1 cellular context compared by ENCODE assay signal in genomic region chr19:18280247-18281081, GRCh38.
TF ChIP-seq lines count a peak whose summit lies in the region.

No MANE protein-coding gene starts in this region.

TF ChIP-seq in HepG2, 621 proteins besides CTCF, POLR2A, EP300 and RAD21 (continued from another document and continues in another):
- TF ChIP-seq, protein P1, sequence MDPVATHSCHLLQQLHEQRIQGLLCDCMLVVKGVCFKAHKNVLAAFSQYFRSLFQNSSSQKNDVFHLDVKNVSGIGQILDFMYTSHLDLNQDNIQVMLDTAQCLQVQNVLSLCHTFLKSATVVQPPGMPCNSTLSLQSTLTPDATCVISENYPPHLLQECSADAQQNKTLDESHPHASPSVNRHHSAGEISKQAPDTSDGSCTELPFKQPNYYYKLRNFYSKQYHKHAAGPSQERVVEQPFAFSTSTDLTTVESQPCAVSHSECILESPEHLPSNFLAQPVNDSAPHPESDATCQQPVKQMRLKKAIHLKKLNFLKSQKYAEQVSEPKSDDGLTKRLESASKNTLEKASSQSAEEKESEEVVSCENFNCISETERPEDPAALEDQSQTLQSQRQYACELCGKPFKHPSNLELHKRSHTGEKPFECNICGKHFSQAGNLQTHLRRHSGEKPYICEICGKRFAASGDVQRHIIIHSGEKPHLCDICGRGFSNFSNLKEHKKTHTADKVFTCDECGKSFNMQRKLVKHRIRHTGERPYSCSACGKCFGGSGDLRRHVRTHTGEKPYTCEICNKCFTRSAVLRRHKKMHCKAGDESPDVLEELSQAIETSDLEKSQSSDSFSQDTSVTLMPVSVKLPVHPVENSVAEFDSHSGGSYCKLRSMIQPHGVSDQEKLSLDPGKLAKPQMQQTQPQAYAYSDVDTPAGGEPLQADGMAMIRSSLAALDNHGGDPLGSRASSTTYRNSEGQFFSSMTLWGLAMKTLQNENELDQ (CRISPR knock-in tag; IDR thresholded peaks at IDR 0.05; ENCODE audit: borderline replicate concordance), result 0 out of 2 replicates have a peak, but pooled peaks have one; percentile 37
- TF ChIP-seq NFKB2 (CRISPR knock-in tag; IDR thresholded peaks at IDR 0.05; ENCODE audit: borderline replicate concordance) (peak; percentile 86; the same call in 1 of the 2 replicates), ZNF543 (CRISPR knock-in tag; IDR thresholded peaks at IDR 0.05) (no peak), IRF9 (CRISPR knock-in tag; IDR thresholded peaks at IDR 0.05; ENCODE audit: borderline replicate concordance) (peak; percentile 23; the same call in 1 of the 2 replicates), MBNL3 (CRISPR knock-in tag; conservative IDR thresholded peaks at IDR 0.05) (no peak), SRF (IDR thresholded peaks at IDR 0.05; ENCODE audit: low read depth, low read length) (no peak), DMTF1 (CRISPR knock-in tag; IDR thresholded peaks at IDR 0.05) (no peak), ZFP82 (CRISPR knock-in tag; IDR thresholded peaks at IDR 0.05; ENCODE audit: borderline replicate concordance) (no peak), ZNF639 (CRISPR knock-in tag; conservative IDR thresholded peaks at IDR 0.05) (0 out of 2 replicates have a peak, but pooled peaks have one; percentile 32), PBX3 (CRISPR knock-in tag; IDR thresholded peaks at IDR 0.05; ENCODE audit: borderline replicate concordance) (peak; percentile 29; the same call in 1 of the 2 replicates), BRCA1 (CRISPR knock-in tag; IDR thresholded peaks at IDR 0.05) (no peak), ZNF776 (CRISPR knock-in tag; IDR thresholded peaks at IDR 0.05) (no peak), KLF12 (CRISPR knock-in tag; IDR thresholded peaks at IDR 0.05; ENCODE audit: borderline replicate concordance) (peak; percentile 63), ELF3 (CRISPR knock-in tag; IDR thresholded peaks at IDR 0.05) (peak; percentile 16; the same call in 1 of the 2 replicates), PHF21A (CRISPR knock-in tag; IDR thresholded peaks at IDR 0.05) (no peak), ZNF318 (CRISPR knock-in tag; IDR thresholded peaks at IDR 0.05) (0 out of 2 replicates have a peak, but pooled peaks have one; percentile 45)
- TF ChIP-seq, protein P2, sequence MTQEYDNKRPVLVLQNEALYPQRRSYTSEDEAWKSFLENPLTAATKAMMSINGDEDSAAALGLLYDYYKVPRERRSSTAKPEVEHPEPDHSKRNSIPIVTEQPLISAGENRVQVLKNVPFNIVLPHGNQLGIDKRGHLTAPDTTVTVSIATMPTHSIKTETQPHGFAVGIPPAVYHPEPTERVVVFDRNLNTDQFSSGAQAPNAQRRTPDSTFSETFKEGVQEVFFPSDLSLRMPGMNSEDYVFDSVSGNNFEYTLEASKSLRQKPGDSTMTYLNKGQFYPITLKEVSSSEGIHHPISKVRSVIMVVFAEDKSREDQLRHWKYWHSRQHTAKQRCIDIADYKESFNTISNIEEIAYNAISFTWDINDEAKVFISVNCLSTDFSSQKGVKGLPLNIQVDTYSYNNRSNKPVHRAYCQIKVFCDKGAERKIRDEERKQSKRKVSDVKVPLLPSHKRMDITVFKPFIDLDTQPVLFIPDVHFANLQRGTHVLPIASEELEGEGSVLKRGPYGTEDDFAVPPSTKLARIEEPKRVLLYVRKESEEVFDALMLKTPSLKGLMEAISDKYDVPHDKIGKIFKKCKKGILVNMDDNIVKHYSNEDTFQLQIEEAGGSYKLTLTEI (CRISPR knock-in tag; conservative IDR thresholded peaks at IDR 0.05), result no peak
- TF ChIP-seq, protein P3, sequence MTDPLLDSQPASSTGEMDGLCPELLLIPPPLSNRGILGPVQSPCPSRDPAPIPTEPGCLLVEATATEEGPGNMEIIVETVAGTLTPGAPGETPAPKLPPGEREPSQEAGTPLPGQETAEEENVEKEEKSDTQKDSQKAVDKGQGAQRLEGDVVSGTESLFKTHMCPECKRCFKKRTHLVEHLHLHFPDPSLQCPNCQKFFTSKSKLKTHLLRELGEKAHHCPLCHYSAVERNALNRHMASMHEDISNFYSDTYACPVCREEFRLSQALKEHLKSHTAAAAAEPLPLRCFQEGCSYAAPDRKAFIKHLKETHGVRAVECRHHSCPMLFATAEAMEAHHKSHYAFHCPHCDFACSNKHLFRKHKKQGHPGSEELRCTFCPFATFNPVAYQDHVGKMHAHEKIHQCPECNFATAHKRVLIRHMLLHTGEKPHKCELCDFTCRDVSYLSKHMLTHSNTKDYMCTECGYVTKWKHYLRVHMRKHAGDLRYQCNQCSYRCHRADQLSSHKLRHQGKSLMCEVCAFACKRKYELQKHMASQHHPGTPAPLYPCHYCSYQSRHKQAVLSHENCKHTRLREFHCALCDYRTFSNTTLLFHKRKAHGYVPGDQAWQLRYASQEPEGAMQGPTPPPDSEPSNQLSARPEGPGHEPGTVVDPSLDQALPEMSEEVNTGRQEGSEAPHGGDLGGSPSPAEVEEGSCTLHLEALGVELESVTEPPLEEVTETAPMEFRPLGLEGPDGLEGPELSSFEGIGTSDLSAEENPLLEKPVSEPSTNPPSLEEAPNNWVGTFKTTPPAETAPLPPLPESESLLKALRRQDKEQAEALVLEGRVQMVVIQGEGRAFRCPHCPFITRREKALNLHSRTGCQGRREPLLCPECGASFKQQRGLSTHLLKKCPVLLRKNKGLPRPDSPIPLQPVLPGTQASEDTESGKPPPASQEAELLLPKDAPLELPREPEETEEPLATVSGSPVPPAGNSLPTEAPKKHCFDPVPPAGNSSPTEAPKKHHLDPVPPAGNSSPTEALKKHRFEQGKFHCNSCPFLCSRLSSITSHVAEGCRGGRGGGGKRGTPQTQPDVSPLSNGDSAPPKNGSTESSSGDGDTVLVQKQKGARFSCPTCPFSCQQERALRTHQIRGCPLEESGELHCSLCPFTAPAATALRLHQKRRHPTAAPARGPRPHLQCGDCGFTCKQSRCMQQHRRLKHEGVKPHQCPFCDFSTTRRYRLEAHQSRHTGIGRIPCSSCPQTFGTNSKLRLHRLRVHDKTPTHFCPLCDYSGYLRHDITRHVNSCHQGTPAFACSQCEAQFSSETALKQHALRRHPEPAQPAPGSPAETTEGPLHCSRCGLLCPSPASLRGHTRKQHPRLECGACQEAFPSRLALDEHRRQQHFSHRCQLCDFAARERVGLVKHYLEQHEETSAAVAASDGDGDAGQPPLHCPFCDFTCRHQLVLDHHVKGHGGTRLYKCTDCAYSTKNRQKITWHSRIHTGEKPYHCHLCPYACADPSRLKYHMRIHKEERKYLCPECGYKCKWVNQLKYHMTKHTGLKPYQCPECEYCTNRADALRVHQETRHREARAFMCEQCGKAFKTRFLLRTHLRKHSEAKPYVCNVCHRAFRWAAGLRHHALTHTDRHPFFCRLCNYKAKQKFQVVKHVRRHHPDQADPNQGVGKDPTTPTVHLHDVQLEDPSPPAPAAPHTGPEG (CRISPR knock-in tag; IDR thresholded peaks at IDR 0.05), result peak; percentile 43; the same call in 1 of the 2 replicates
